ENCODE assay signal across 22 cellular contexts in the genomic region with DNA sequence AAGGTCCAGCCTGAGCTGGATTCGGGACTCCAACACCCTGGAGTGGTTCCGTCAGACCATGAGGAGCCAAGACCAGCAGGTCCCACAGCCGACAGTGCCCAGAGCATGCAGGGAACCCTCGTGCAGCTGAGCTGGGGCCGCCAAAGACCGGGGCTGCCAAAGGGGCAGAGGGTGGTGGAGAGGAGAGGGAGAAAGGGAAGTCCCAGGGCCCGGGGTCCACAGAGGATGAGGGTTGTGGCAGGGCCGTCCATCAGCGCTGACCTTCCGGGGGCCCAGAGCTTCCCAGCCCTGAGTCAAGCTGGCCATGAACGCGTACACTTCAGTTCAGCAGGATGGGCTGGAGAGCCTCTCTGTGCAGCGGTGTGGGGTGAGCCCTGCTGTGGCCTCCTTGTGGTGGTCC. TPM values are rescaled to one million over a fixed set of nuclear protein-coding genes. Genes with fewer than 3 reads are reported as not detected.
DNase-seq lines count a peak whose midpoint lies in the region; FAIRE-seq and TF ChIP-seq lines count a peak whose summit lies in the region.
"Had no signal": no experiment of that assay in that cellular context is flagged by ENCODE, and none has a peak within 500 bp of the region (broad histone marks: within the 10 kb centered on the region; RNA-seq: fewer than 3 reads in every experiment).

No MANE protein-coding gene starts in this region.

- CTCF ChIA-PET in OCI-LY7 (lab: Charles Lee; ENCODE audit: unreplicated experiment) (no interaction called here), H1 (lab: Charles Lee; ENCODE audit: partially characterized antibody) (interaction anchor here (0.5 to 3.7 kb wide), 27 partner anchors 8 to 1529 kb away, joined by 3 to 12 read pairs (median 4); no protein-coding TSS in a partner anchor)

- H3K79me2 ChIP-seq in OCI-LY7 (ENCODE audit: insufficient read depth, low read depth, low read length) (no peaks in the 10 kb centered on the region), H1 (ENCODE audit: control insufficient read depth in 1 of 2, insufficient read depth in 2 of 2, low read length in 2 of 2) (peaks cover 0 to under 1% of the 10 kb centered on the region in 2 experiments; a peak in 1 of 4 replicates)

- 94% methylated on average over 13 of the region's 13 CpGs; no CpG with 5 or more reads in 1 of the 2 experiments for WGBS in H1 (ENCODE audit: extremely low coverage in 1 of 2, insufficient coverage in 1 of 2, insufficient read length in 1 of 2, insufficient replicate concordance in 2 of 2, low coverage in 1 of 2, low lambda C conversion rate in 2 of 2, missing lambda C conversion rate in 1 of 2), 2 experiments

- no peak for TF ChIP-seq EP300 in H1 (IDR thresholded peaks at IDR 0.05; ENCODE audit: borderline replicate concordance in 1 of 2, low read depth in 2 of 2, low read length in 2 of 2)

- H3K9me2 ChIP-seq in OCI-LY7 (ENCODE audit: insufficient read depth, low read length): no peaks in the 10 kb centered on the region

- H3K4me1 ChIP-seq in OCI-LY7 (ENCODE audit: insufficient read depth, low read length, poor library complexity, severe bottlenecking) (peaks cover 8% of the 10 kb centered on the region), H1 (replicated peaks in 1 of 4; ENCODE audit: control insufficient read depth in 3 of 4, insufficient read depth in 4 of 4, low read length in 3 of 4) (peaks cover 0 to 4% (median under 1%) of the 10 kb centered on the region in 4 experiments; a peak in 3 of 7 replicates)

- H3K4me2 ChIP-seq in OCI-LY7 (ENCODE audit: low read length) (no peak overlapping the region), H1 (ENCODE audit: insufficient read depth in 1 of 2, low read depth in 2 of 2, low read length in 2 of 2) (no peak overlapping the region)

- no peaks in the 10 kb centered on the region for H3K27me3 ChIP-seq in H1 (replicated peaks in 1 of 4; ENCODE audit: control insufficient read depth in 3 of 4, extremely low read depth in 1 of 4, insufficient read depth in 3 of 4, low read length in 3 of 4)

- H3K9me3 Mint-ChIP-seq in CD14-positive monocyte: no peaks in the 10 kb centered on the region
- H3K9me3 Mint-ChIP-seq: HFFc6 had no signal

- no peak overlapping the region for H3K27ac Mint-ChIP-seq in CD14-positive monocyte
- H3K27ac Mint-ChIP-seq: CD4-positive, alpha-beta memory T cell; HFFc6 had no signal

- no peak overlapping the region for H2BK20ac ChIP-seq in H1 (ENCODE audit: low read length)

- H4K8ac ChIP-seq in H1 (ENCODE audit: extremely low read depth, insufficient read depth, low read length): peak overlapping the region; percentile 9; the same call in 1 of the 2 replicates

- H3K23ac ChIP-seq in H1 (ENCODE audit: insufficient read length): no peak overlapping the region

- no peak overlapping the region for H3K27ac ChIP-seq in OCI-LY7 (ENCODE audit: low read depth, low read length, poor library complexity, severe bottlenecking)
- no peak overlapping the region; the same call in 1 of the 2 replicates for H3K27ac ChIP-seq in H1 (ENCODE audit: low read depth, low read length)

- no peak overlapping the region for H3K4ac ChIP-seq in H1 (replicated peaks; ENCODE audit: insufficient read length, low read depth, low read length)

- H2BK120ac ChIP-seq in H1 (replicated peaks; ENCODE audit: low read depth, low read length): no peak overlapping the region

- peaks cover 4% of the 10 kb centered on the region; the same call in 1 of the 2 replicates for H3K36me3 ChIP-seq in OCI-LY7 (ENCODE audit: insufficient read depth, low read length)
- peaks cover 0 to 4% (median 3%) of the 10 kb centered on the region in 4 experiments; a peak in 4 of 8 replicates for H3K36me3 ChIP-seq in H1 (ENCODE audit: control insufficient read depth in 2 of 4, insufficient read depth in 4 of 4, low read length in 3 of 4)

- no peaks in the 10 kb centered on the region for H3K9me3 ChIP-seq in OCI-LY7 (ENCODE audit: low read length)
- H3K9me3 ChIP-seq in H1 (ENCODE audit: insufficient read depth in 2 of 2, low read depth in 1 of 2, low read length in 1 of 2): no peaks in the 10 kb centered on the region

- H2AFZ ChIP-seq in OCI-LY7 (ENCODE audit: low read length) (no peak overlapping the region), H1 (ENCODE audit: low read length) (no peak overlapping the region)

- H4K20me1 ChIP-seq in OCI-LY7 (ENCODE audit: insufficient read depth, low read length) (no peaks in the 10 kb centered on the region), H1 (replicated peaks in 1 of 2; ENCODE audit: control insufficient read depth in 1 of 2, insufficient read depth in 2 of 2, low read length in 2 of 2) (peaks cover 4 to 8% of the 10 kb centered on the region in 2 experiments)

- H2BK15ac ChIP-seq in H1 (ENCODE audit: low read length): no peak overlapping the region

- intact Hi-C loops in OCI-LY7 (cut with micrococcal nuclease; ENCODE audit: unreplicated experiment): no loop called here
- intact Hi-C loops in CD14-positive monocyte (cut with micrococcal nuclease): no loop called here

- H3K23me2 ChIP-seq in H1 (ENCODE audit: low read depth, low read length): no peaks in the 10 kb centered on the region

- no peak overlapping the region for H3K56ac ChIP-seq in H1 (replicated peaks; ENCODE audit: insufficient read length, low read depth, low read length)

- POLR2A ChIA-PET in OCI-LY7 (lab: Charles Lee) (no interaction called here), H1 (lab: Charles Lee; ENCODE audit: partially characterized antibody) (interaction anchor here (0.8 to 1.8 kb wide), 5 partner anchors 10 to 137 kb away, joined by 3 to 5 read pairs (median 4); partner anchors contain the start of genes DECR2 and RAB11FIP3)

- BruUV-seq in OCI-LY7 (replicated peaks; lab: Mats Ljungman, UMichigan): TSS peak; percentile 69

- H3K4me3 ChIP-seq in OCI-LY7 (ENCODE audit: low read depth, low read length, poor library complexity, severe bottlenecking) (no peak overlapping the region), H1 (ENCODE audit: extremely low read depth in 1 of 4, insufficient read depth in 2 of 4, low read depth in 3 of 4, low read length in 4 of 4) (no peak overlapping the region)
- H3K4me3 ChIP-seq: K562 had no signal

- H2BK5ac ChIP-seq in H1 (ENCODE audit: low read depth, low read length): no peak overlapping the region; the same call in 1 of the 2 replicates

- no peak overlapping the region for H4K91ac ChIP-seq in H1 (replicated peaks; ENCODE audit: insufficient read length, low read length)

- peaks cover 0 to 2% (median 0%) of the 10 kb centered on the region in 3 donors for H3K27me3 Mint-ChIP-seq in CD14-positive monocyte (ENCODE audit: low read depth in 3 of 3)
- H3K27me3 Mint-ChIP-seq: CD4-positive, alpha-beta memory T cell had no signal

- H3K36me3 Mint-ChIP-seq in CD14-positive monocyte: peaks cover 0 to 4% of the 10 kb centered on the region in 2 donors

- no peak overlapping the region for H2AK5ac ChIP-seq in H1 (ENCODE audit: low read depth, low read length)

- H3K18ac ChIP-seq in H1 (ENCODE audit: extremely low read depth, low read length): no peak overlapping the region

- no peak overlapping the region for H3K4me3 Mint-ChIP-seq in CD14-positive monocyte
- H3K4me3 Mint-ChIP-seq: CD4-positive, alpha-beta memory T cell; HFFc6 had no signal

- no peak overlapping the region for H3K14ac ChIP-seq in H1 (ENCODE audit: insufficient read length)

- H3K79me1 ChIP-seq in H1 (ENCODE audit: low read depth, low read length): no peaks in the 10 kb centered on the region

- TF ChIP-seq POLR2A in H1 (IDR thresholded peaks at IDR 0.05; ENCODE audit: control extremely low read depth in 1 of 2, low read depth in 2 of 2, low read length in 2 of 2): no peak

- peaks cover 8% of the 10 kb centered on the region for H3K4me1 Mint-ChIP-seq in CD14-positive monocyte

- TF ChIP-seq RAD21 in H1 (IDR thresholded peaks at IDR 0.05 in 1 of 2, conservative IDR thresholded peaks at IDR 0.05 in 1 of 2; ENCODE audit: low read depth in 2 of 2, low read length in 2 of 2): no peak

- H3K9ac ChIP-seq in H1 (replicated peaks in 1 of 4; ENCODE audit: extremely low read depth in 1 of 4, low read depth in 3 of 4, low read length in 3 of 4): no peak overlapping the region

- H2BK12ac ChIP-seq in H1 (ENCODE audit: low read depth, low read length): no peak overlapping the region

- no peak for FAIRE-seq in H1 (lab: Jason Lieb, UNC)
- FAIRE-seq: D721Med, G401.6, GM19239, HTR-8/SVneo, K562 had no signal

- H4K5ac ChIP-seq in H1 (ENCODE audit: insufficient read length, low read depth, low read length): no peak overlapping the region

- DNase-seq in activated CD8-positive, alpha-beta memory T cell treated with anti-CD3 and anti-CD28 coated beads, Interleukin-2, amount 50 U/mL, for 4 hours: peak; percentile 15
- DNase-seq in activated CD8-positive, alpha-beta memory T cell treated with anti-CD3 and anti-CD28 coated beads, Interleukin-2, amount 50 U/mL, for 48 hours: no peak
- DNase-seq in OCI-LY7 (ENCODE audit: low spot score) (no peak), H1 (ENCODE audit: low read depth in 1 of 2, low spot score in 2 of 2) (no peak), superior temporal gyrus (ENCODE audit: extremely low spot score) (no peak), hepatic stellate cell (ENCODE audit: low spot score) (no peak), CD14-positive monocyte (ENCODE audit: low spot score) (no peak)
- DNase-seq: 8988T; ACHN; C1 segment of cervical spinal cord; CD4-positive, alpha-beta memory T cell; DMS153; DMS79 treated with DMSO at 0.1 percent for 48 hours; EL; HCEC 1CT; HFFc6 had no signal

- TF ChIP-seq CTCF in OCI-LY7 (conservative IDR thresholded peaks at IDR 0.05; ENCODE audit: low read length) (no peak), H1 (IDR thresholded peaks at IDR 0.05; ENCODE audit: control extremely low read depth in 1 of 3, insufficient read depth in 1 of 3, low read depth in 1 of 3, low read length in 3 of 3) (no peak), CD14-positive monocyte (IDR thresholded peaks at IDR 0.05) (no peak)

RNA-seq across cellular contexts. Expression of gene CAPN15, which starts 6.7 kb away (rescaled TPM):
- 23.1 and 32.9 TPM in 2 replicates for total RNA-seq in OCI-LY7 (2014; rRNA removed; shearing (Covaris generic))
- 43.9 and 54.0 TPM in 2 replicates for total RNA-seq in OCI-LY7 (2022)
- total RNA-seq in H1 (2021; fragmentation: NEBNext Ultra II Directional; extraction: Animal tissue kit (Norgen Biotek cat#: 25700)): 74.6 and 76.9 TPM in 2 replicates
- polyA plus RNA-seq in H1 (2011; rRNA removed) (38.9 and 68.4 TPM in 2 replicates), CD14-positive monocyte (1 to 10 TPM; 3.4 to 3.9 TPM)
- 40.1 TPM for polyA plus RNA-seq in H1 (2011; cell fraction: cytosol; rRNA removed)
- 97.9 TPM for polyA plus RNA-seq in H1 (2011; cell fraction: nucleus; rRNA removed)
- polyA plus RNA-seq in H1 (2012, experiment 1 of 2): 28.0 to 47.8 TPM (median 43.1 TPM) in 4 replicates
- polyA plus RNA-seq in H1 (2012, experiment 2 of 2): 29.7 TPM
- polyA plus RNA-seq in H1 (2013, experiment 1 of 2): 37.4 TPM
- 36.4 TPM for polyA plus RNA-seq in H1 (2013, experiment 2 of 2)
- polyA minus RNA-seq in H1 (2011; rRNA and poly(A)+ RNA removed): 13.1 and 15.2 TPM in 2 replicates
- 74.6 TPM for polyA minus RNA-seq in H1 (2011; cell fraction: cytosol; rRNA and poly(A)+ RNA removed)
- 33.7 TPM for polyA minus RNA-seq in H1 (2011; cell fraction: nucleus; rRNA and poly(A)+ RNA removed)

RNA-seq across cellular contexts. Expression of gene PRR35, which starts 39.3 kb away (rescaled TPM):
- not detected in 2 replicates for total RNA-seq in OCI-LY7 (2014; rRNA removed; shearing (Covaris generic))
- not detected in 2 replicates for total RNA-seq in OCI-LY7 (2022)
- total RNA-seq in H1 (2021; fragmentation: NEBNext Ultra II Directional; extraction: Animal tissue kit (Norgen Biotek cat#: 25700)): 0.50 and 0.61 TPM in 2 replicates
- 0.38 and 0.52 TPM in 2 replicates for polyA plus RNA-seq in H1 (2011; rRNA removed)
- 0.44 TPM for polyA plus RNA-seq in H1 (2011; cell fraction: cytosol; rRNA removed)
- polyA plus RNA-seq in H1 (2011; cell fraction: nucleus; rRNA removed): 1.3 TPM
- polyA plus RNA-seq in H1 (2012, experiment 1 of 2): 0.21 to 0.55 TPM (median 0.41 TPM) in 4 replicates
- polyA plus RNA-seq in H1 (2012, experiment 2 of 2): 0.25 TPM
- polyA plus RNA-seq in H1 (2013, experiment 1 of 2): 0.45 TPM
- polyA plus RNA-seq in H1 (2013, experiment 2 of 2): 0.53 TPM
- polyA minus RNA-seq in H1 (2011; rRNA and poly(A)+ RNA removed): 0.10 TPM in 1 of 2 replicates, not detected in the other
- 0.51 TPM for polyA minus RNA-seq in H1 (2011; cell fraction: cytosol; rRNA and poly(A)+ RNA removed)
- 0.30 TPM for polyA minus RNA-seq in H1 (2011; cell fraction: nucleus; rRNA and poly(A)+ RNA removed)
- not detected for polyA plus RNA-seq in CD14-positive monocyte
- total RNA-seq: CD4-positive, alpha-beta memory T cell; H4; HFFc6 had no signal
- polyA plus RNA-seq: CD4-positive, alpha-beta memory T cell had no signal

RNA-seq across cellular contexts. Expression of gene NHLRC4, which starts 46.0 kb away (rescaled TPM):
- total RNA-seq in OCI-LY7 (2014; rRNA removed; shearing (Covaris generic)): 3.7 and 4.2 TPM in 2 replicates
- total RNA-seq in OCI-LY7 (2022): 2.5 and 2.6 TPM in 2 replicates
- total RNA-seq in H1 (2021; fragmentation: NEBNext Ultra II Directional; extraction: Animal tissue kit (Norgen Biotek cat#: 25700)): 0.75 and 0.76 TPM in 2 replicates
- polyA plus RNA-seq in H1 (2011; rRNA removed): 0.60 and 0.72 TPM in 2 replicates
- 0.78 TPM for polyA plus RNA-seq in H1 (2011; cell fraction: cytosol; rRNA removed)
- 1.7 TPM for polyA plus RNA-seq in H1 (2011; cell fraction: nucleus; rRNA removed)
- polyA plus RNA-seq in H1 (2012, experiment 1 of 2): 0.56 to 0.72 TPM (median 0.63 TPM) in 4 replicates
- polyA plus RNA-seq in H1 (2012, experiment 2 of 2): 0.76 TPM
- 0.26 TPM for polyA plus RNA-seq in H1 (2013, experiment 1 of 2)
- 0.33 TPM for polyA plus RNA-seq in H1 (2013, experiment 2 of 2)
- polyA minus RNA-seq in H1 (2011; rRNA and poly(A)+ RNA removed): 0.09 and 0.20 TPM in 2 replicates
- polyA minus RNA-seq in H1 (2011; cell fraction: cytosol; rRNA and poly(A)+ RNA removed): not detected
- polyA minus RNA-seq in H1 (2011; cell fraction: nucleus; rRNA and poly(A)+ RNA removed): 1.5 TPM
- under 1 TPM; 0.29 to 0.57 TPM for polyA plus RNA-seq in CD14-positive monocyte

RNA-seq across cellular contexts. Expression of gene PIGQ, which starts 48.9 kb away (rescaled TPM):
- total RNA-seq in OCI-LY7 (2014; rRNA removed; shearing (Covaris generic)): 32.3 and 39.0 TPM in 2 replicates
- 51.4 and 54.2 TPM in 2 replicates for total RNA-seq in OCI-LY7 (2022)
- total RNA-seq in H1 (2021; fragmentation: NEBNext Ultra II Directional; extraction: Animal tissue kit (Norgen Biotek cat#: 25700)): 34.2 and 36.0 TPM in 2 replicates
- polyA plus RNA-seq in H1 (2011; rRNA removed) (49.2 and 80.4 TPM in 2 replicates), CD14-positive monocyte (10 to 100 TPM; 11.4 to 12.1 TPM)
- polyA plus RNA-seq in H1 (2011; cell fraction: cytosol; rRNA removed): 56.8 TPM
- polyA plus RNA-seq in H1 (2011; cell fraction: nucleus; rRNA removed): 283 TPM
- 20.8 to 38.5 TPM (median 33.9 TPM) in 4 replicates for polyA plus RNA-seq in H1 (2012, experiment 1 of 2)
- polyA plus RNA-seq in H1 (2012, experiment 2 of 2): 26.0 TPM
- 24.1 TPM for polyA plus RNA-seq in H1 (2013, experiment 1 of 2)
- 22.7 TPM for polyA plus RNA-seq in H1 (2013, experiment 2 of 2)
- polyA minus RNA-seq in H1 (2011; rRNA and poly(A)+ RNA removed): 30.5 and 36.4 TPM in 2 replicates
- 24.4 TPM for polyA minus RNA-seq in H1 (2011; cell fraction: cytosol; rRNA and poly(A)+ RNA removed)
- polyA minus RNA-seq in H1 (2011; cell fraction: nucleus; rRNA and poly(A)+ RNA removed): 73.6 TPM
